Comparison of ENCODE assay signal across 9 cellular contexts in genomic region chr10:91672021-91672608, GRCh38. TPM values are rescaled to one million over a fixed set of nuclear protein-coding genes. Genes with fewer than 3 reads are reported as not detected.
DNase-seq lines count a peak whose midpoint lies in the region; ATAC-seq and TF ChIP-seq lines count a peak whose summit lies in the region.
"Had no signal": no experiment of that assay in that cellular context is flagged by ENCODE, and none has a peak within 500 bp of the region (broad histone marks: within the 10 kb centered on the region; RNA-seq: fewer than 3 reads in every experiment).

No MANE protein-coding gene starts in this region.

- peak overlapping the region; percentile 22 for H3K4ac ChIP-seq in IMR-90 (ENCODE audit: low read depth, low read length)

- TF ChIP-seq CTCF in BE2C (IDR thresholded peaks at IDR 0.05; ENCODE audit: low read depth, low read length) (no peak; the same call in 1 of the 2 replicates), IMR-90 (conservative IDR thresholded peaks at IDR 0.05; ENCODE audit: low read depth, low read length) (no peak), glutamatergic neuron (IDR thresholded peaks at IDR 0.05; ENCODE audit: partially characterized antibody, unreplicated experiment) (no peak)

- H3K4me3 Mint-ChIP-seq in glutamatergic neuron (ENCODE audit: unreplicated experiment): peak overlapping the region; percentile 75
- H3K4me3 Mint-ChIP-seq: naive thymus-derived CD4-positive, alpha-beta T cell had no signal

- H3K9me3 ChIP-seq in BE2C: no peaks in the 10 kb centered on the region
- no peaks in the 10 kb centered on the region for H3K9me3 ChIP-seq in IMR-90 (ENCODE audit: control insufficient read depth, insufficient read depth, low read length)

- peak overlapping the region; percentile 11 for H2BK20ac ChIP-seq in IMR-90 (ENCODE audit: low read depth, low read length)

- WGBS in IMR-90 (ENCODE audit: extremely low coverage in 2 of 2, insufficient read length in 1 of 2), 2 experiments: 0% methylated on average over 1 of the region's 5 CpGs; no CpG with 5 or more reads in 1 of the 2 experiments

- peak overlapping the region; percentile 64 for H2BK120ac ChIP-seq in IMR-90 (ENCODE audit: low read depth, low read length)

- peak overlapping the region; percentile 10; the same call in 1 of the 2 replicates for H3K27ac ChIP-seq in IMR-90 (ENCODE audit: insufficient read depth, low read length)

- H2AFZ ChIP-seq in IMR-90 (replicated peaks; ENCODE audit: low read length, poor library complexity): peak overlapping the region; percentile 75

- intact Hi-C loops in IMR-90 (cut with micrococcal nuclease): no loop called here

- H3K36me3 Mint-ChIP-seq in glutamatergic neuron (ENCODE audit: unreplicated experiment): peaks cover 4% of the 10 kb centered on the region
- H3K36me3 Mint-ChIP-seq: naive thymus-derived CD4-positive, alpha-beta T cell had no signal

- peaks cover 6% of the 10 kb centered on the region for H3K27me3 Mint-ChIP-seq in glutamatergic neuron (ENCODE audit: unreplicated experiment)

- dilution Hi-C loops in IMR-90 (cut with HindIII; ENCODE audit: low sequenced_read_pairs, unreplicated experiment): no loop called here

- H2BK15ac ChIP-seq in IMR-90 (ENCODE audit: low read depth, low read length): peak overlapping the region; percentile 0; the same call in 1 of the 3 replicates

- no peaks in the 10 kb centered on the region for H4K20me1 ChIP-seq in IMR-90 (ENCODE audit: insufficient read depth, low read length)

- peak overlapping the region; percentile 8 for H2BK5ac ChIP-seq in IMR-90 (ENCODE audit: low read depth, low read length, poor library complexity, severe bottlenecking)

- H3K4me3 ChIP-seq in BE2C (ENCODE audit: low read depth, low read length) (peak overlapping the region; percentile 11; the same call in 1 of the 2 replicates), IMR-90 (ENCODE audit: insufficient read depth, low read depth, low read length) (peak overlapping the region; percentile 2; the same call in 1 of the 2 replicates)

- peaks cover 14% of the 10 kb centered on the region for H3K9me3 Mint-ChIP-seq in glutamatergic neuron (ENCODE audit: unreplicated experiment)
- H3K9me3 Mint-ChIP-seq: naive thymus-derived CD4-positive, alpha-beta T cell had no signal

- H3K9ac ChIP-seq in IMR-90 (ENCODE audit: low read depth, low read length): no peak overlapping the region

- H4K91ac ChIP-seq in IMR-90 (ENCODE audit: insufficient read depth, low read depth, low read length): peak overlapping the region; percentile 67

- POLR2A ChIA-PET in IMR-90 (lab: Charles Lee; ENCODE audit: unreplicated experiment): no interaction called here

- H3K27me3 ChIP-seq in BE2C (no peaks in the 10 kb centered on the region), IMR-90 (ENCODE audit: control insufficient read depth, insufficient read depth, low read length) (no peaks in the 10 kb centered on the region)

- no TSS peak for BruUV-seq in IMR-90 (replicated peaks; lab: Mats Ljungman, UMichigan)

- peak; percentile 74 for DNase-seq in BE2C
- DNase-seq in IMR-90: peak; percentile 82
- peak; percentile 83 for DNase-seq in glutamatergic neuron
- DNase-seq in pons (ENCODE audit: low spot score): no peak
- no peak for DNase-seq in GM19240 (ENCODE audit: insufficient read length, low spot score)
- no peak for DNase-seq in activated CD8-positive, alpha-beta memory T cell treated with anti-CD3 and anti-CD28 coated beads, Interleukin-2, amount 50 U/mL, for 48 hours
- DNase-seq: naive thymus-derived CD4-positive, alpha-beta T cell had no signal

- CTCF ChIA-PET in IMR-90 (lab: Yijun Ruan, JAX): no interaction called here

- H3K27ac Mint-ChIP-seq in glutamatergic neuron (ENCODE audit: unreplicated experiment): peak overlapping the region; percentile 99
- H3K27ac Mint-ChIP-seq: naive thymus-derived CD4-positive, alpha-beta T cell had no signal

- no peak overlapping the region; the same call in 1 of the 2 replicates for H3K18ac ChIP-seq in IMR-90 (ENCODE audit: low read depth, low read length)

- H2AK5ac ChIP-seq in IMR-90 (ENCODE audit: low read depth, low read length): no peak overlapping the region; the same call in 1 of the 2 replicates

- peak overlapping the region; percentile 42 for H2AK9ac ChIP-seq in IMR-90 (replicated peaks; ENCODE audit: low read depth, low read length, poor library complexity)

- H3K9me1 ChIP-seq in IMR-90 (ENCODE audit: insufficient read depth, low read length): peaks cover 10% of the 10 kb centered on the region; the same call in 1 of the 2 replicates

- peak overlapping the region; percentile 9; the same call in 1 of the 2 replicates for H3K4me2 ChIP-seq in IMR-90 (ENCODE audit: low read depth, low read length)

- no peak overlapping the region for H3K23ac ChIP-seq in IMR-90 (ENCODE audit: low read depth, low read length)

- H3K4me1 ChIP-seq in BE2C (peaks cover 10% of the 10 kb centered on the region), IMR-90 (ENCODE audit: control insufficient read depth, insufficient read depth, low read length) (peaks cover 7% of the 10 kb centered on the region)

- TF ChIP-seq RAD21 in IMR-90 (IDR thresholded peaks at IDR 0.05; ENCODE audit: low read length): no peak

- peak overlapping the region; percentile 1; the same call in 1 of the 2 replicates for H3K14ac ChIP-seq in IMR-90 (replicated peaks; ENCODE audit: low read depth, low read length)

- ATAC-seq in IMR-90 (ENCODE audit: low read depth) (peak; percentile 96), SK-N-SH treated with all-trans-retinoic acid at 6 μM for 48 hours (peak; percentile 100), HG02798 (IDR thresholded peaks at IDR 0.05; ENCODE audit: poor library complexity, unreplicated experiment) (no peak)
- ATAC-seq: naive thymus-derived CD4-positive, alpha-beta T cell had no signal

- H4K8ac ChIP-seq in IMR-90 (ENCODE audit: low read depth in 2 of 2, low read length in 2 of 2): peak overlapping the region; percentile 7 to 29; a peak in 3 of 4 replicates

- TF ChIP-seq POLR2A in IMR-90 (IDR thresholded peaks at IDR 0.05; ENCODE audit: low read depth, low read length): no peak

- in situ Hi-C loops in IMR-90 (cut with MboI; ENCODE audit: low sequenced_read_pairs): no loop called here

- H3K4me1 Mint-ChIP-seq in glutamatergic neuron (ENCODE audit: low read depth, unreplicated experiment): peaks cover 46% of the 10 kb centered on the region

- H3K36me3 ChIP-seq in BE2C (no peaks in the 10 kb centered on the region), IMR-90 (ENCODE audit: control insufficient read depth, insufficient read depth, low read length) (no peaks in the 10 kb centered on the region)

- no peak overlapping the region for H3K56ac ChIP-seq in IMR-90 (ENCODE audit: extremely low read depth, insufficient read depth, low read length)

- H3K79me1 ChIP-seq in IMR-90 (ENCODE audit: low read depth in 1 of 2, low read length in 2 of 2): no peaks in the 10 kb centered on the region

- H4K5ac ChIP-seq in IMR-90 (ENCODE audit: low read depth, low read length): no peak overlapping the region; the same call in 1 of the 2 replicates

TF ChIP-seq in IMR-90, 13 proteins besides CTCF, POLR2A, EP300 and RAD21 (continues in another document):
- no peak for TF ChIP-seq FOS (IDR thresholded peaks at IDR 0.05; ENCODE audit: low read depth, low read length)
- TF ChIP-seq CEBPB (IDR thresholded peaks at IDR 0.05; ENCODE audit: low read depth, low read length): no peak
- no peak for TF ChIP-seq BHLHE40 (IDR thresholded peaks at IDR 0.05; ENCODE audit: low read depth, low read length)
- TF ChIP-seq MAZ (IDR thresholded peaks at IDR 0.05; ENCODE audit: borderline replicate concordance, low read depth, low read length): no peak
- no peak for TF ChIP-seq ELK1 (IDR thresholded peaks at IDR 0.05; ENCODE audit: borderline replicate concordance, low read depth, low read length)
- no peak for TF ChIP-seq MAFK (IDR thresholded peaks at IDR 0.05; ENCODE audit: low read depth, low read length)

TF ChIP-seq in SK-N-SH treated with all-trans-retinoic acid at 6 μM for 48 hours, 23 proteins besides CTCF, POLR2A, EP300 and RAD21:
- TF ChIP-seq GLIS3 (CRISPR knock-in tag; IDR thresholded peaks at IDR 0.05) (no peak), BACH2 (CRISPR knock-in tag; IDR thresholded peaks at IDR 0.05; ENCODE audit: borderline replicate concordance) (no peak), PPARA (CRISPR knock-in tag; IDR thresholded peaks at IDR 0.05; ENCODE audit: borderline replicate concordance) (no peak), ZNF8 (CRISPR knock-in tag; IDR thresholded peaks at IDR 0.05) (no peak), SNAI2 (CRISPR knock-in tag; IDR thresholded peaks at IDR 0.05) (no peak), CSRNP3 (CRISPR knock-in tag; IDR thresholded peaks at IDR 0.05) (no peak), ISL1 (CRISPR knock-in tag; IDR thresholded peaks at IDR 0.05) (peak; percentile 21; the same call in 1 of the 2 replicates)

RNA-seq across cellular contexts. Expression of gene PPP1R3C, which starts 39.2 kb away (rescaled TPM):
- 9.2 TPM for polyA plus RNA-seq in BE2C (2012; ENCODE audit: insufficient read depth, insufficient read length, low read depth)
- total RNA-seq in IMR-90 (2012; rRNA removed) (61.7 and 62.9 TPM in 2 replicates), glutamatergic neuron (ENCODE audit: unreplicated experiment) (19.4 TPM)
- polyA plus RNA-seq in IMR-90 (2012; rRNA removed): 10.8 and 17.4 TPM in 2 replicates
- polyA plus RNA-seq in IMR-90 (2012; cell fraction: cytosol; rRNA removed): 4.8 and 6.4 TPM in 2 replicates
- 1.6 and 12.4 TPM in 2 replicates for polyA plus RNA-seq in IMR-90 (2012; cell fraction: nucleus; rRNA removed; ENCODE audit: low replicate concordance)
- polyA plus RNA-seq: naive thymus-derived CD4-positive, alpha-beta T cell had no signal

Comparison
In these comparisons a context has a peak if more than half of its experiments do, and no peak if none do; other contexts are left out.
1. DNase-seq: peak in BE2C (single experiment), IMR-90 (single experiment) and glutamatergic neuron (single experiment); none in pons (single experiment), GM19240 (single experiment) and activated CD8-positive, alpha-beta memory T cell treated with anti-CD3 and anti-CD28 coated beads, Interleukin-2, amount 50 U/mL, for 48 hours (single experiment).